In genomic region chr18:59009846-59010245, GRCh38 we compare ENCODE assay signal across 25 cellular contexts.
"Had no signal": no experiment of that assay in that cellular context is flagged by ENCODE, and none has a peak within 500 bp of the region (broad histone marks: within the 10 kb centered on the region; RNA-seq: fewer than 3 reads in every experiment).

No MANE protein-coding gene starts in this region.

- H3K4me1 ChIP-seq: colonic mucosa had no signal

- H3K27ac ChIP-seq: colonic mucosa, gastrocnemius medialis, neural progenitor cell, right atrium auricular region, spleen, suprapubic skin, tibial artery had no signal

- H3K4me1 Mint-ChIP-seq: activated CD4-positive, alpha-beta T cell treated with anti-CD3 and anti-CD28 coated beads, Interleukin-2, amount 10 ng/mL, durations not matched to agents 24 days and 14 days; activated naive CD8-positive, alpha-beta T cell treated with anti-CD3 and anti-CD28 coated beads, Interleukin-2, amount 50 U/mL, for 24 hours; naive thymus-derived CD8-positive, alpha-beta T cell had no signal

- H3K27ac Mint-ChIP-seq: activated CD4-positive, alpha-beta memory T cell treated with anti-CD3 and anti-CD28 coated beads for 36 hours; activated CD4-positive, alpha-beta T cell treated with anti-CD3 and anti-CD28 coated beads, Interleukin-2, amount 10 ng/mL, durations not matched to agents 24 days and 14 days; activated naive CD8-positive, alpha-beta T cell treated with anti-CD3 and anti-CD28 coated beads, Interleukin-2, amount 50 U/mL, for 24 hours; activated T-helper 1 cell treated with anti-CD3 and anti-CD28 coated beads, Interleukin-12 subunit alpha, Interleukin-12 subunit beta, Interleukin-2, Interleukin-4 antibody, amounts not matched to agents 30 ng/mL and 10 ng/mL and 1 ng/mL, durations not matched to agents 14 hours and 24 hours and 36 hours; memory B cell; naive thymus-derived CD8-positive, alpha-beta T cell; neural progenitor cell had no signal

- ATAC-seq: activated naive CD8-positive, alpha-beta T cell treated with anti-CD3 and anti-CD28 coated beads, Interleukin-2, amount 50 U/mL, for 24 hours; gastrocnemius medialis; naive thymus-derived CD8-positive, alpha-beta T cell had no signal

- DNase-seq: activated CD4-positive, alpha-beta memory T cell treated with anti-CD3 and anti-CD28 coated beads for 36 hours; activated CD4-positive, alpha-beta T cell treated with anti-CD3 and anti-CD28 coated beads, Interleukin-2, amount 10 ng/mL, durations not matched to agents 24 days and 14 days; activated CD4-positive, CD25-positive, alpha-beta regulatory T cell treated with anti-CD3 and anti-CD28 coated beads, Interleukin-2, amount 50 U/mL, for 72 hours; activated CD8-positive, alpha-beta memory T cell treated with anti-CD3 and anti-CD28 coated beads, Interleukin-2, amount 50 U/mL, for 4 hours; activated gamma-delta T cell; activated naive CD4-positive, alpha-beta T cell treated with anti-CD3 and anti-CD28 coated beads, Interleukin-2, amount 50 U/mL, for 16 hours; activated naive CD8-positive, alpha-beta T cell treated with anti-CD3 and anti-CD28 coated beads, Interleukin-2, amount 50 U/mL, for 24 hours; activated T-cell treated with anti-CD3 and anti-CD28 coated beads, Interleukin-2, amount 50 U/mL, for 1 hour; cerebellar nuclear complex; colonic mucosa; effector CD8-positive, alpha-beta T cell; gastrocnemius medialis; glutamatergic neuron; left cardiac atrium; naive thymus-derived CD8-positive, alpha-beta T cell; spleen; stimulated activated naive CD4-positive, alpha-beta T cell; T-helper 2 cell; tibial artery had no signal

- H3K27me3 ChIP-seq: colonic mucosa, gastrocnemius medialis, hepatocyte, neural progenitor cell, right atrium auricular region, spleen, suprapubic skin, tibial artery had no signal

- H3K4me3 Mint-ChIP-seq: activated CD4-positive, alpha-beta memory T cell treated with anti-CD3 and anti-CD28 coated beads for 36 hours; activated CD4-positive, alpha-beta T cell treated with anti-CD3 and anti-CD28 coated beads, Interleukin-2, amount 10 ng/mL, durations not matched to agents 24 days and 14 days; activated naive CD8-positive, alpha-beta T cell treated with anti-CD3 and anti-CD28 coated beads, Interleukin-2, amount 50 U/mL, for 24 hours; activated T-helper 1 cell treated with anti-CD3 and anti-CD28 coated beads, Interleukin-12 subunit alpha, Interleukin-12 subunit beta, Interleukin-2, Interleukin-4 antibody, amounts not matched to agents 30 ng/mL and 10 ng/mL and 1 ng/mL, durations not matched to agents 14 hours and 24 hours and 36 hours; memory B cell; naive thymus-derived CD8-positive, alpha-beta T cell; neural progenitor cell had no signal

- H3K27me3 Mint-ChIP-seq: memory B cell had no signal

- H3K4me3 ChIP-seq: colonic mucosa, gastrocnemius medialis, hepatocyte, neural progenitor cell, right atrium auricular region, spleen, suprapubic skin, tibial artery had no signal

- H3K36me3 Mint-ChIP-seq: activated CD4-positive, alpha-beta memory T cell treated with anti-CD3 and anti-CD28 coated beads for 36 hours; naive thymus-derived CD8-positive, alpha-beta T cell; neural progenitor cell had no signal

- H3K9me3 Mint-ChIP-seq: activated CD4-positive, alpha-beta memory T cell treated with anti-CD3 and anti-CD28 coated beads for 36 hours; activated CD4-positive, alpha-beta T cell treated with anti-CD3 and anti-CD28 coated beads, Interleukin-2, amount 10 ng/mL, durations not matched to agents 24 days and 14 days; activated naive CD8-positive, alpha-beta T cell treated with anti-CD3 and anti-CD28 coated beads, Interleukin-2, amount 50 U/mL, for 24 hours; activated T-helper 1 cell treated with anti-CD3 and anti-CD28 coated beads, Interleukin-12 subunit alpha, Interleukin-12 subunit beta, Interleukin-2, Interleukin-4 antibody, amounts not matched to agents 30 ng/mL and 10 ng/mL and 1 ng/mL, durations not matched to agents 14 hours and 24 hours and 36 hours had no signal

- H3K36me3 ChIP-seq: colonic mucosa, gastrocnemius medialis, neural progenitor cell, right atrium auricular region, spleen, suprapubic skin, tibial artery had no signal

- H3K9me3 ChIP-seq: colonic mucosa, gastrocnemius medialis, suprapubic skin, tibial artery had no signal
